Comparison of ENCODE assay signal across 7 cellular contexts in the genomic region with DNA sequence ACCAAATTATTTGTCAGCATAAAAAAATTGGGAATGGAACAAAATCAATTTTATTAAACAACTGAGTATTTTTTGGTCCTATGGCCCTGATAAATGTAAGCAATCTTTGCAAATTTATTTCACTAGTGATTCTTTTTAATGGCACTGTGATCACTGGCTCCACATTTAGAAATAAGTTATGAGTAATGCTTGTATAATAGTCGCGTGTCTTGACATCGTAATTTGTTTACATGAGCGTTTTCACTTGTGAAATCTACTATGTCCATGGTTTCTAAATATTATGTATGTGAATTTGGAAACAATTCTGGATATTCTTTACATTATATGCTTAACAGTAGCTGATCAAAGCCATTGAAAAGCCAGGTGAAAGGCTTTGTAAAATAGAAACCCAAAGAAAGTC.
"Had no signal": no experiment of that assay in that cellular context is flagged by ENCODE, and none has a peak within 500 bp of the region (broad histone marks: within the 10 kb centered on the region; RNA-seq: fewer than 3 reads in every experiment).

No MANE protein-coding gene starts in this region.

- H3K4me1 ChIP-seq: HAP-1 had no signal

- H3K9me3 ChIP-seq: HAP-1 had no signal

- H2AFZ ChIP-seq: GM23248 had no signal

- H3K27ac ChIP-seq: GM23248, HL-60 had no signal

- DNase-seq: GM23248, GOT3, H7 had no signal

- ATAC-seq: HepG2, K562 had no signal

- H3K4me3 ChIP-seq: GM23248, HAP-1, K562 had no signal

- H3K9ac ChIP-seq: GM23248 had no signal

- FAIRE-seq: HepG2, K562 had no signal

- H3K36me3 ChIP-seq: HAP-1 had no signal
